ENCODE assay signal across 22 cellular contexts in the genomic region with DNA sequence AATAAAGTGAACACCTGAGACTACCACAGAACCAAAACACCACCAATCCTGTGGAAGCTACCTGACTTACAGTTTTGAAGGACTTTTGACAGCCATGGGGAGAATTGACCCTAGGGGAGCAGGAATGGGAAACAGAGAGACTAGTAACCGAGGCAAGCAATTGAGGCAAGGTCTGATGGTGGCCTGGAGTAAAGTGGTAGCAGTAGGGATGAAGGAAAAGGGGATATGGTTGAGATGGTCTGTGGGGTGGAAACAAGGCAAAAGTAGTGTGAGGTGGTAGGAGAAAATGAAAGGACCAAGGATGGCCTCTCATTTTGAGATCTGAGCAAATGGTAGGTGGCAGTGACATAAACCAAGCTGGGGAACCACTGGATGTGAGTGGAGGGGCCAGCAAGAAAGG. TPM values are rescaled to one million over a fixed set of nuclear protein-coding genes. Genes with fewer than 3 reads are reported as not detected.
DNase-seq lines count a peak whose midpoint lies in the region; ATAC-seq and TF ChIP-seq lines count a peak whose summit lies in the region.
"Had no signal": no experiment of that assay in that cellular context is flagged by ENCODE, and none has a peak within 500 bp of the region (broad histone marks: within the 10 kb centered on the region; RNA-seq: fewer than 3 reads in every experiment).

No MANE protein-coding gene starts in this region.

- H3K4me3 ChIP-seq in osteoblast (ENCODE audit: insufficient read depth, low read length): no peak overlapping the region
- H3K4me3 ChIP-seq: tibial nerve had no signal

- no peak overlapping the region for H3K27ac ChIP-seq in osteoblast (ENCODE audit: low read depth, low read length)
- H3K27ac ChIP-seq: tibial nerve had no signal

- H3K36me3 Mint-ChIP-seq in activated T-cell treated with anti-CD3 and anti-CD28 coated beads, Interleukin-2, amount 50 U/mL, for 24 hours (ENCODE audit: low read depth): peaks cover 86% of the 10 kb centered on the region
- peaks cover 39% of the 10 kb centered on the region for H3K36me3 Mint-ChIP-seq in T-cell
- H3K36me3 Mint-ChIP-seq in activated naive CD8-positive, alpha-beta T cell treated with anti-CD3 and anti-CD28 coated beads, Interleukin-2, amount 10 ng/mL, durations not matched to agents 7 days and 5 days: peaks cover 58% of the 10 kb centered on the region
- H3K36me3 Mint-ChIP-seq: natural killer cell had no signal

- no peaks in the 10 kb centered on the region for H3K9me3 Mint-ChIP-seq in activated T-cell treated with anti-CD3 and anti-CD28 coated beads, Interleukin-2, amount 50 U/mL, for 24 hours
- H3K9me3 Mint-ChIP-seq in T-cell: no peaks in the 10 kb centered on the region
- H3K9me3 Mint-ChIP-seq in activated naive CD8-positive, alpha-beta T cell treated with anti-CD3 and anti-CD28 coated beads, Interleukin-2, amount 10 ng/mL, durations not matched to agents 7 days and 5 days: no peaks in the 10 kb centered on the region
- H3K9me3 Mint-ChIP-seq: activated T-helper 2 cell treated with anti-CD3 and anti-CD28 coated beads, Interferon-gamma antibody, Interleukin-2, Interleukin-4, amounts not matched to agents 10 μg/mL and 5 μg/mL and 100 μg/mL, durations not matched to agents 14 hours and 24 hours and 36 hours; mesothelial cell of epicardium; natural killer cell had no signal

- H4K20me1 ChIP-seq in osteoblast (ENCODE audit: insufficient read depth, low read length): no peaks in the 10 kb centered on the region

- POLR2A ChIA-PET in T-cell (lab: Charles Lee): no interaction called here
- POLR2A ChIA-PET in activated naive CD8-positive, alpha-beta T cell treated with anti-CD3 and anti-CD28 coated beads, Interleukin-2, amount 10 ng/mL, durations not matched to agents 7 days and 5 days (lab: Charles Lee): interaction anchor here (1.2 to 4.1 kb wide), 2 partner anchors 10 to 20 kb away, joined by 3 to 25 read pairs; a partner anchor contains a TSS
- POLR2A ChIA-PET in HEK293T (lab: Yijun Ruan, JAX): interaction anchor here (0.8 to 1.7 kb wide), 2 partner anchors 10 to 15 kb away, joined by 3 to 7 read pairs; a partner anchor contains a TSS

- CTCF ChIA-PET in T-cell (lab: Charles Lee): no interaction called here
- CTCF ChIA-PET in HEK293T (lab: Yijun Ruan, JAX): no interaction called here

- no peaks in the 10 kb centered on the region for H3K27me3 Mint-ChIP-seq in activated T-cell treated with anti-CD3 and anti-CD28 coated beads, Interleukin-2, amount 50 U/mL, for 24 hours
- no peaks in the 10 kb centered on the region for H3K27me3 Mint-ChIP-seq in T-cell
- H3K27me3 Mint-ChIP-seq in activated naive CD8-positive, alpha-beta T cell treated with anti-CD3 and anti-CD28 coated beads, Interleukin-2, amount 10 ng/mL, durations not matched to agents 7 days and 5 days: no peaks in the 10 kb centered on the region

- TF ChIP-seq CTCF in osteoblast (IDR thresholded peaks at IDR 0.05; ENCODE audit: extremely low read depth, low read depth, low read length): no peak

- peaks cover 22% of the 10 kb centered on the region for H3K4me1 Mint-ChIP-seq in activated T-cell treated with anti-CD3 and anti-CD28 coated beads, Interleukin-2, amount 50 U/mL, for 24 hours (ENCODE audit: low read depth)
- peaks cover 13 to 23% (median 21%) of the 10 kb centered on the region in 3 donors for H3K4me1 Mint-ChIP-seq in T-cell
- peaks cover 22% of the 10 kb centered on the region for H3K4me1 Mint-ChIP-seq in activated naive CD8-positive, alpha-beta T cell treated with anti-CD3 and anti-CD28 coated beads, Interleukin-2, amount 10 ng/mL, durations not matched to agents 7 days and 5 days

- peaks cover 69% of the 10 kb centered on the region for H3K36me3 ChIP-seq in osteoblast (ENCODE audit: insufficient read depth, low read length)

- no peak overlapping the region for H3K4me3 Mint-ChIP-seq in activated T-cell treated with anti-CD3 and anti-CD28 coated beads, Interleukin-2, amount 50 U/mL, for 24 hours
- no peak overlapping the region for H3K4me3 Mint-ChIP-seq in T-cell
- no peak overlapping the region for H3K4me3 Mint-ChIP-seq in activated naive CD8-positive, alpha-beta T cell treated with anti-CD3 and anti-CD28 coated beads, Interleukin-2, amount 10 ng/mL, durations not matched to agents 7 days and 5 days
- H3K4me3 Mint-ChIP-seq: mesothelial cell of epicardium, natural killer cell had no signal

- DNase-seq in activated T-cell treated with anti-CD3 and anti-CD28 coated beads, Interleukin-2, amount 50 U/mL, for 24 hours: no peak
- no peak for DNase-seq in activated T-cell treated with anti-CD3 and anti-CD28 coated beads, Interleukin-2, amount 50 U/mL, for 1 hour
- no peak for DNase-seq in T-cell
- no peak for DNase-seq in activated naive CD8-positive, alpha-beta T cell treated with anti-CD3 and anti-CD28 coated beads, Interleukin-2, amount 10 ng/mL, durations not matched to agents 7 days and 5 days
- DNase-seq in osteoblast (ENCODE audit: insufficient read length, low spot score, missing footprints): peak; percentile 59
- DNase-seq in HEK293T (ENCODE audit: extremely low spot score): no peak
- no peak for DNase-seq in ACHN
- DNase-seq: activated CD4-positive, CD25-positive, alpha-beta regulatory T cell; amygdala; Caco-2; DMS79; effector CD4-positive, alpha-beta T cell; GDM1; left ventricle myocardium superior; natural killer cell; NCI-H1092; NCI-H187 treated with DMSO at 0.1 percent for 48 hours; NCI-H524 treated with DMSO at 0.1 percent for 48 hours; SHP77 treated with DMSO at 0.1 percent for 48 hours had no signal

- H3K4me2 ChIP-seq in osteoblast (ENCODE audit: insufficient read depth, low read length): no peak overlapping the region

- ATAC-seq in T-cell (replicated peaks in 1 of 4): no peak
- ATAC-seq in activated naive CD8-positive, alpha-beta T cell treated with anti-CD3 and anti-CD28 coated beads, Interleukin-2, amount 10 ng/mL, durations not matched to agents 7 days and 5 days (ENCODE audit: low read depth): no peak
- ATAC-seq: left ventricle myocardium superior, natural killer cell had no signal

- H3K79me2 ChIP-seq in osteoblast (ENCODE audit: insufficient read depth, low read length): peaks cover 8% of the 10 kb centered on the region

- in situ Hi-C loops in ACHN (cut with HindIII; ENCODE audit: low pct_ligation_motif_present, low pct_unique_long_range_greater_than_20kb, low sequenced_read_pairs): no loop called here

- H3K9me3 ChIP-seq in osteoblast (ENCODE audit: low read depth, low read length): no peaks in the 10 kb centered on the region
- H3K9me3 ChIP-seq: Caco-2, tibial nerve had no signal

- peaks cover 6% of the 10 kb centered on the region for H3K4me1 ChIP-seq in osteoblast (ENCODE audit: insufficient read depth, low read length)

- peak overlapping the region; percentile 66 for H3K27ac Mint-ChIP-seq in activated T-cell treated with anti-CD3 and anti-CD28 coated beads, Interleukin-2, amount 50 U/mL, for 24 hours
- peak overlapping the region; percentile 29 to 76 for H3K27ac Mint-ChIP-seq in T-cell
- H3K27ac Mint-ChIP-seq in activated naive CD8-positive, alpha-beta T cell treated with anti-CD3 and anti-CD28 coated beads, Interleukin-2, amount 10 ng/mL, durations not matched to agents 7 days and 5 days: peak overlapping the region; percentile 76
- H3K27ac Mint-ChIP-seq: activated T-helper 2 cell treated with anti-CD3 and anti-CD28 coated beads, Interferon-gamma antibody, Interleukin-2, Interleukin-4, amounts not matched to agents 10 μg/mL and 5 μg/mL and 100 μg/mL, durations not matched to agents 14 hours and 24 hours and 36 hours; mesothelial cell of epicardium; natural killer cell had no signal

- no peak overlapping the region for H2AFZ ChIP-seq in osteoblast (ENCODE audit: low read length)

- H3K27me3 ChIP-seq in osteoblast (ENCODE audit: insufficient read depth, low read length): no peaks in the 10 kb centered on the region
- H3K27me3 ChIP-seq: tibial nerve had no signal

TF ChIP-seq in HEK293T, 16 proteins besides CTCF, POLR2A, EP300 and RAD21:
- TF ChIP-seq SP1 (IDR thresholded peaks at IDR 0.05): no peak
- TF ChIP-seq ZNF384 (IDR thresholded peaks at IDR 0.05): no peak
- TF ChIP-seq L3MBTL2 (conservative IDR thresholded peaks at IDR 0.05): no peak

RNA-seq across cellular contexts. Expression of a gene that starts 4.2 kb away (rescaled TPM):
- 100 to 1,000 TPM; 201 to 285 (median 215) TPM for total RNA-seq in T-cell
- 100 to 1,000 TPM; 234 to 252 TPM for total RNA-seq in activated naive CD8-positive, alpha-beta T cell treated with anti-CD3 and anti-CD28 coated beads, Interleukin-2, amount 10 ng/mL, durations not matched to agents 7 days and 5 days
- total RNA-seq in osteoblast: 102 and 117 TPM in 2 replicates

RNA-seq across cellular contexts. Expression of a gene that starts 9.5 kb away (rescaled TPM):
- total RNA-seq in T-cell: 100 to 1,000 TPM in 3 of 5 donors, 10 to 100 TPM in 2; 67.7 to 131 (median 100) TPM
- total RNA-seq in activated naive CD8-positive, alpha-beta T cell treated with anti-CD3 and anti-CD28 coated beads, Interleukin-2, amount 10 ng/mL, durations not matched to agents 7 days and 5 days: 100 to 1,000 TPM; 131 to 153 TPM
- 43.9 and 49.6 TPM in 2 replicates for total RNA-seq in osteoblast

RNA-seq across cellular contexts. Expression of a gene that starts 10.4 kb away (rescaled TPM):
- 100 to 1,000 TPM; 130 to 192 (median 159) TPM for total RNA-seq in T-cell
- total RNA-seq in activated naive CD8-positive, alpha-beta T cell treated with anti-CD3 and anti-CD28 coated beads, Interleukin-2, amount 10 ng/mL, durations not matched to agents 7 days and 5 days: 100 to 1,000 TPM; 406 to 414 TPM
- total RNA-seq in osteoblast: 47.7 and 55.7 TPM in 2 replicates

RNA-seq across cellular contexts. Expression of a gene that starts 15.0 kb away (rescaled TPM):
- total RNA-seq in T-cell (10 to 100 TPM; 32.4 to 82.5 (median 41.5) TPM), osteoblast (3.3 and 3.5 TPM in 2 replicates)
- total RNA-seq in activated naive CD8-positive, alpha-beta T cell treated with anti-CD3 and anti-CD28 coated beads, Interleukin-2, amount 10 ng/mL, durations not matched to agents 7 days and 5 days: 10 to 100 TPM; 55.1 to 60.7 TPM

RNA-seq across cellular contexts. Expression of a gene that starts 15.4 kb away (rescaled TPM):
- 10 to 100 TPM in 3 of 5 donors, 1 to 10 TPM in 2; 9.3 to 29.8 (median 20.8) TPM for total RNA-seq in T-cell
- total RNA-seq in activated naive CD8-positive, alpha-beta T cell treated with anti-CD3 and anti-CD28 coated beads, Interleukin-2, amount 10 ng/mL, durations not matched to agents 7 days and 5 days: 10 to 100 TPM; 41.6 to 43.9 TPM
- 6.9 and 9.1 TPM in 2 replicates for total RNA-seq in osteoblast

Comparison
In these comparisons a context has a peak if more than half of its experiments do, and no peak if none do; other contexts are left out.
1. POLR2A ChIA-PET loops: an anchor here in activated naive CD8-positive, alpha-beta T cell treated with anti-CD3 and anti-CD28 coated beads, Interleukin-2, amount 10 ng/mL, durations not matched to agents 7 days and 5 days (1.2 to 4.1 kb wide) and HEK293T (0.8 to 1.7 kb wide); none called in T-cell.